ENCODE assay signal across 1 cellular context in the genomic region with DNA sequence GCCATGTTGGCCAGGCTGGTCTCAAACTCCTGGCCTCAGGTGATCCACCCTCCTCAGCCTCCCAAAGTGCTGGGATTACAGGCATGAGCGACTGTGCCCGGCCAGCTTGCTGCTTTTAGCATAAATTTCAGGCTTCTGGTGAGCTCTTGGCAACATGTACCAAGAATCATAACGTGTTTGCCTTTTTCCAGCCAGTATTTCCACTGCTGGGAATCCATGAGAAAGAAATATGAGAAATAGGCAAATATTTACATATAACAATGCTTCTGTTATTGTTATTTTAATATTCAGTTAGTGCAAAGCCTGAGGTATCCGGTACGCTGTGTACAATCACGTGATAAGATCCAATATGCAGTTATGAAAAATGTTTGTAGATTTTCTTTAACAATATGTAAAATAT.
TF ChIP-seq lines count a peak whose summit lies in the region.

No MANE protein-coding gene starts in this region.

TF ChIP-seq in WTC11, 78 proteins besides CTCF, POLR2A, EP300 and RAD21 (continued from another document):
- TF ChIP-seq, protein P1, sequence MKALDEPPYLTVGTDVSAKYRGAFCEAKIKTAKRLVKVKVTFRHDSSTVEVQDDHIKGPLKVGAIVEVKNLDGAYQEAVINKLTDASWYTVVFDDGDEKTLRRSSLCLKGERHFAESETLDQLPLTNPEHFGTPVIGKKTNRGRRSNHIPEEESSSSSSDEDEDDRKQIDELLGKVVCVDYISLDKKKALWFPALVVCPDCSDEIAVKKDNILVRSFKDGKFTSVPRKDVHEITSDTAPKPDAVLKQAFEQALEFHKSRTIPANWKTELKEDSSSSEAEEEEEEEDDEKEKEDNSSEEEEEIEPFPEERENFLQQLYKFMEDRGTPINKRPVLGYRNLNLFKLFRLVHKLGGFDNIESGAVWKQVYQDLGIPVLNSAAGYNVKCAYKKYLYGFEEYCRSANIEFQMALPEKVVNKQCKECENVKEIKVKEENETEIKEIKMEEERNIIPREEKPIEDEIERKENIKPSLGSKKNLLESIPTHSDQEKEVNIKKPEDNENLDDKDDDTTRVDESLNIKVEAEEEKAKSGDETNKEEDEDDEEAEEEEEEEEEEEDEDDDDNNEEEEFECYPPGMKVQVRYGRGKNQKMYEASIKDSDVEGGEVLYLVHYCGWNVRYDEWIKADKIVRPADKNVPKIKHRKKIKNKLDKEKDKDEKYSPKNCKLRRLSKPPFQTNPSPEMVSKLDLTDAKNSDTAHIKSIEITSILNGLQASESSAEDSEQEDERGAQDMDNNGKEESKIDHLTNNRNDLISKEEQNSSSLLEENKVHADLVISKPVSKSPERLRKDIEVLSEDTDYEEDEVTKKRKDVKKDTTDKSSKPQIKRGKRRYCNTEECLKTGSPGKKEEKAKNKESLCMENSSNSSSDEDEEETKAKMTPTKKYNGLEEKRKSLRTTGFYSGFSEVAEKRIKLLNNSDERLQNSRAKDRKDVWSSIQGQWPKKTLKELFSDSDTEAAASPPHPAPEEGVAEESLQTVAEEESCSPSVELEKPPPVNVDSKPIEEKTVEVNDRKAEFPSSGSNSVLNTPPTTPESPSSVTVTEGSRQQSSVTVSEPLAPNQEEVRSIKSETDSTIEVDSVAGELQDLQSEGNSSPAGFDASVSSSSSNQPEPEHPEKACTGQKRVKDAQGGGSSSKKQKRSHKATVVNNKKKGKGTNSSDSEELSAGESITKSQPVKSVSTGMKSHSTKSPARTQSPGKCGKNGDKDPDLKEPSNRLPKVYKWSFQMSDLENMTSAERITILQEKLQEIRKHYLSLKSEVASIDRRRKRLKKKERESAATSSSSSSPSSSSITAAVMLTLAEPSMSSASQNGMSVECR (CRISPR knock-in tag; IDR thresholded peaks at IDR 0.05; ENCODE audit: borderline replicate concordance): no peak
- TF ChIP-seq HMGA2 (CRISPR knock-in tag; IDR thresholded peaks at IDR 0.05) (no peak), ZNF232 (CRISPR knock-in tag; IDR thresholded peaks at IDR 0.05) (no peak), SMAD4 (CRISPR knock-in tag; IDR thresholded peaks at IDR 0.05) (no peak), MYBL2 (CRISPR knock-in tag; IDR thresholded peaks at IDR 0.05) (no peak), CREM (CRISPR knock-in tag; IDR thresholded peaks at IDR 0.05) (no peak), TEAD4 (CRISPR knock-in tag; IDR thresholded peaks at IDR 0.05) (no peak), NR1H2 (CRISPR knock-in tag; IDR thresholded peaks at IDR 0.05) (no peak), JUN (CRISPR knock-in tag; IDR thresholded peaks at IDR 0.05) (no peak)
- TF ChIP-seq, protein P2, sequence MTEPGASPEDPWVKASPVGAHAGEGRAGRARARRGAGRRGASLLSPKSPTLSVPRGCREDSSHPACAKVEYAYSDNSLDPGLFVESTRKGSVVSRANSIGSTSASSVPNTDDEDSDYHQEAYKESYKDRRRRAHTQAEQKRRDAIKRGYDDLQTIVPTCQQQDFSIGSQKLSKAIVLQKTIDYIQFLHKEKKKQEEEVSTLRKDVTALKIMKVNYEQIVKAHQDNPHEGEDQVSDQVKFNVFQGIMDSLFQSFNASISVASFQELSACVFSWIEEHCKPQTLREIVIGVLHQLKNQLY (CRISPR knock-in tag; IDR thresholded peaks at IDR 0.05): no peak
- TF ChIP-seq, protein P3, sequence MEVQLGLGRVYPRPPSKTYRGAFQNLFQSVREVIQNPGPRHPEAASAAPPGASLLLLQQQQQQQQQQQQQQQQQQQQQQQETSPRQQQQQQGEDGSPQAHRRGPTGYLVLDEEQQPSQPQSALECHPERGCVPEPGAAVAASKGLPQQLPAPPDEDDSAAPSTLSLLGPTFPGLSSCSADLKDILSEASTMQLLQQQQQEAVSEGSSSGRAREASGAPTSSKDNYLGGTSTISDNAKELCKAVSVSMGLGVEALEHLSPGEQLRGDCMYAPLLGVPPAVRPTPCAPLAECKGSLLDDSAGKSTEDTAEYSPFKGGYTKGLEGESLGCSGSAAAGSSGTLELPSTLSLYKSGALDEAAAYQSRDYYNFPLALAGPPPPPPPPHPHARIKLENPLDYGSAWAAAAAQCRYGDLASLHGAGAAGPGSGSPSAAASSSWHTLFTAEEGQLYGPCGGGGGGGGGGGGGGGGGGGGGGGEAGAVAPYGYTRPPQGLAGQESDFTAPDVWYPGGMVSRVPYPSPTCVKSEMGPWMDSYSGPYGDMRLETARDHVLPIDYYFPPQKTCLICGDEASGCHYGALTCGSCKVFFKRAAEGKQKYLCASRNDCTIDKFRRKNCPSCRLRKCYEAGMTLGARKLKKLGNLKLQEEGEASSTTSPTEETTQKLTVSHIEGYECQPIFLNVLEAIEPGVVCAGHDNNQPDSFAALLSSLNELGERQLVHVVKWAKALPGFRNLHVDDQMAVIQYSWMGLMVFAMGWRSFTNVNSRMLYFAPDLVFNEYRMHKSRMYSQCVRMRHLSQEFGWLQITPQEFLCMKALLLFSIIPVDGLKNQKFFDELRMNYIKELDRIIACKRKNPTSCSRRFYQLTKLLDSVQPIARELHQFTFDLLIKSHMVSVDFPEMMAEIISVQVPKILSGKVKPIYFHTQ (CRISPR knock-in tag; IDR thresholded peaks at IDR 0.05): no peak
